In genomic region chr17:55443904-55444303, GRCh38 we compare ENCODE assay signal across 1 cellular context.
TF ChIP-seq lines count a peak whose summit lies in the region.

No MANE protein-coding gene starts in this region.

TF ChIP-seq in IMR-90, 13 proteins besides CTCF, POLR2A, EP300 and RAD21:
- TF ChIP-seq RCOR1 (IDR thresholded peaks at IDR 0.05; ENCODE audit: insufficient replicate concordance, low read length) (no peak), MAFK (IDR thresholded peaks at IDR 0.05; ENCODE audit: low read depth, low read length) (no peak), RFX5 (IDR thresholded peaks at IDR 0.05; ENCODE audit: low read depth, low read length) (no peak), FOS (IDR thresholded peaks at IDR 0.05; ENCODE audit: low read depth, low read length) (no peak)
- TF ChIP-seq, protein P1, sequence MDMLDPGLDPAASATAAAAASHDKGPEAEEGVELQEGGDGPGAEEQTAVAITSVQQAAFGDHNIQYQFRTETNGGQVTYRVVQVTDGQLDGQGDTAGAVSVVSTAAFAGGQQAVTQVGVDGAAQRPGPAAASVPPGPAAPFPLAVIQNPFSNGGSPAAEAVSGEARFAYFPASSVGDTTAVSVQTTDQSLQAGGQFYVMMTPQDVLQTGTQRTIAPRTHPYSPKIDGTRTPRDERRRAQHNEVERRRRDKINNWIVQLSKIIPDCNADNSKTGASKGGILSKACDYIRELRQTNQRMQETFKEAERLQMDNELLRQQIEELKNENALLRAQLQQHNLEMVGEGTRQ (IDR thresholded peaks at IDR 0.05; ENCODE audit: low read depth, low read length): no peak
